9 cellular contexts compared by ENCODE assay signal in the genomic region with DNA sequence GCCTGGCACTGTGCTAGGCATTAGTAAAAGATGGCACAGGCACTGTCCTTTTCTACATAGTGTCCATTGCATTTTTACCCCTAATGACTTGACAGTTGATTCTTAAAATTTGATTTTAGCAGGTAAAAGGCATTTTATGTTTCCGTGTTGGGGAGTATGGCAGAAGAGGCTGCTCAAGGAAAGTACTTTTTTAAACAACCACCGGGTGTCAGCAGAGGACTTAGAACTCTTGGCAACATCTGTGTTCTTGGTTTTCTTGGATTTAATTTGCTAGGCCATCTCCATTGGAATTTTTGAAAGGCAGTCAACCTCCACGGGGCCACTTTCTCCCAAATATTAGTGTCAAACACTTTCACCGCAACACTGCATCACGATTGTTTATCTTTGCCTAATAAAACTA.
DNase-seq lines count a peak whose midpoint lies in the region; ATAC-seq lines count a peak whose summit lies in the region.
"Had no signal": no experiment of that assay in that cellular context is flagged by ENCODE, and none has a peak within 500 bp of the region (broad histone marks: within the 10 kb centered on the region; RNA-seq: fewer than 3 reads in every experiment).

No MANE protein-coding gene starts in this region.

- no peak overlapping the region for H3K27ac Mint-ChIP-seq in stimulated activated naive B cell treated with anti-CD40 and anti-IgM and Interleukin-4, amounts not matched to agents 10 μg/mL and 1 μg/mL and 100 μg/mL, for 72 hours

- H3K27me3 Mint-ChIP-seq in stimulated activated naive B cell treated with anti-CD40 and anti-IgM and Interleukin-4, amounts not matched to agents 10 μg/mL and 1 μg/mL and 100 μg/mL, for 72 hours: peaks cover 0 to 6% of the 10 kb centered on the region in 2 donors

- no peak overlapping the region for H3K4me3 ChIP-seq in Karpas-422 (ENCODE audit: low read length)

- no peaks in the 10 kb centered on the region for H3K36me3 ChIP-seq in Karpas-422 (ENCODE audit: insufficient read depth, low read length)

- no peak for ATAC-seq in stimulated activated naive B cell treated with anti-CD40 and anti-IgM and Interleukin-4, amounts not matched to agents 10 μg/mL and 1 μg/mL and 100 μg/mL, for 72 hours (replicated peaks)
- ATAC-seq in GM21576 (IDR thresholded peaks at IDR 0.05; ENCODE audit: unreplicated experiment): no peak

- H3K27me3 ChIP-seq in Karpas-422 (ENCODE audit: low read length): no peaks in the 10 kb centered on the region

- DNase-seq in DMS79 treated with DMSO at 0.1 percent for 48 hours (lab: John Stamatoyannopoulos, UW) (peak; percentile 4), DMS79 (lab: John Stamatoyannopoulos, UW) (no peak), Karpas-422 (peak; percentile 66), SW480 (ENCODE audit: low spot score) (peak; percentile 76), iPS-NIHi7 (ENCODE audit: extremely low spot score) (peak; percentile 68)
- no peak for DNase-seq in stimulated activated naive B cell treated with anti-CD40 and anti-IgM and Interleukin-4, amounts not matched to agents 10 μg/mL and 1 μg/mL and 100 μg/mL, for 72 hours
- DNase-seq in activated CD4-positive, CD25-positive, alpha-beta regulatory T cell (lab: John Stamatoyannopoulos, UW): no peak

- H3K4me2 ChIP-seq in Karpas-422 (ENCODE audit: low read depth, low read length, poor library complexity, severe bottlenecking): no peak overlapping the region

- no peaks in the 10 kb centered on the region for H3K36me3 Mint-ChIP-seq in stimulated activated naive B cell treated with anti-CD40 and anti-IgM and Interleukin-4, amounts not matched to agents 10 μg/mL and 1 μg/mL and 100 μg/mL, for 72 hours

- H3K4me3 Mint-ChIP-seq in stimulated activated naive B cell treated with anti-CD40 and anti-IgM and Interleukin-4, amounts not matched to agents 10 μg/mL and 1 μg/mL and 100 μg/mL, for 72 hours: no peak overlapping the region

- H3K79me2 ChIP-seq in Karpas-422 (ENCODE audit: low read length): no peaks in the 10 kb centered on the region
- H3K79me2 ChIP-seq: parathyroid adenoma had no signal

- no peaks in the 10 kb centered on the region for H3K4me1 ChIP-seq in Karpas-422 (ENCODE audit: low read length)
- H3K4me1 ChIP-seq: parathyroid adenoma had no signal

- no peaks in the 10 kb centered on the region for H4K20me1 ChIP-seq in Karpas-422 (ENCODE audit: insufficient read depth, low read depth, low read length)

- no peak overlapping the region for H3K27ac ChIP-seq in Karpas-422 (ENCODE audit: low read length)
- H3K27ac ChIP-seq: parathyroid adenoma had no signal

- no peaks in the 10 kb centered on the region for H3K9me3 ChIP-seq in Karpas-422 (ENCODE audit: low read length)

- no peaks in the 10 kb centered on the region for H3K4me1 Mint-ChIP-seq in stimulated activated naive B cell treated with anti-CD40 and anti-IgM and Interleukin-4, amounts not matched to agents 10 μg/mL and 1 μg/mL and 100 μg/mL, for 72 hours

- no peak overlapping the region for H2AFZ ChIP-seq in Karpas-422 (ENCODE audit: low read length)
- H2AFZ ChIP-seq: parathyroid adenoma had no signal

- H3K9me2 ChIP-seq in Karpas-422 (replicated peaks; ENCODE audit: insufficient read depth, low read length): no peaks in the 10 kb centered on the region

- no peak overlapping the region for H3K9ac ChIP-seq in Karpas-422 (ENCODE audit: low read length)
- H3K9ac ChIP-seq: parathyroid adenoma had no signal

- no peaks in the 10 kb centered on the region for H3K9me3 Mint-ChIP-seq in stimulated activated naive B cell treated with anti-CD40 and anti-IgM and Interleukin-4, amounts not matched to agents 10 μg/mL and 1 μg/mL and 100 μg/mL, for 72 hours

Comparison
In these comparisons a context has a peak if more than half of its experiments do, and no peak if none do; other contexts are left out.
1. DNase-seq: peak in DMS79 treated with DMSO at 0.1 percent for 48 hours (single experiment), Karpas-422 (single experiment), SW480 (single experiment) and iPS-NIHi7 (single experiment); none in DMS79 (single experiment), stimulated activated naive B cell treated with anti-CD40 and anti-IgM and Interleukin-4, amounts not matched to agents 10 μg/mL and 1 μg/mL and 100 μg/mL, for 72 hours (single experiment) and activated CD4-positive, CD25-positive, alpha-beta regulatory T cell (0 of 4).